ENCODE assay signal across 8 cellular contexts in the genomic region with DNA sequence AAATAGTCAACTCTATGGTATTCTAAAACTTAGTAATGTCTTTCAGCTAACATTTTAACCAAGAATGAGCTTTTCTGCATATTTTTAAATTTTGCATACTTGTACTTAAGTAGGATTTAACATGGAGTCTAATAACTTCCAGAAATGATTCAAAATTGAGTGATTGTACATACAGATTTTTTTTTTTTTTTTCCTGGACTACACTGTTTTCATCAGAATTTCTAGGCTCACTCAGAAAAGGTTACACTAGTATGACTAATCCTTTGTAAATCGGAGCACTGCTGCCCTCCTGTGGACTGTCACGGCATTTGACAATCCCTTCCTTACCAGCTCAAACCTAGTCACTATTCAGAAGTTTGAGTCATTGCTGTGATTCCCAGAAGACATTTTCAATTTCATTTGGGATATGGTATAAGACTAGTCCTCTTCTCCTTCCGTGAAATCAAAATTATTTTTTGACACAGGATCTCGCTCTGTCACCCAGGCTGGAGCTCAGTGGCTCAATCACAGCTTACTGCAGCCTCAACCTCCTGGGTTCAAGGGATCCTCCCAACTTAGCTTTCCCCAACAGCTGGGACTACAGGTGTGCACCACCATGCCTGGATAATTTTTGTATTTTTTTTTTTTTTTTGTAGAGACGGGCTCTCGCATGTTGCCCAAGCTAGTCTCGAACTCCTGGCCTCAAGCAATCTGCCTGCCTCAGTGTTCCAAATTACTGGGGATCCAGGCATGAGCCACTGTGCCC. TPM values are rescaled to one million over a fixed set of nuclear protein-coding genes. Genes with fewer than 3 reads are reported as not detected.
DNase-seq lines count a peak whose midpoint lies in the region; ATAC-seq and TF ChIP-seq lines count a peak whose summit lies in the region.

No MANE protein-coding gene starts in this region.

- peak; percentile 89 for TF ChIP-seq CTCF in chondrocyte (IDR thresholded peaks at IDR 0.05)

- no peak overlapping the region for H3K4me3 Mint-ChIP-seq in chondrocyte (ENCODE audit: unreplicated experiment)

- peaks cover 13% of the 10 kb centered on the region for H3K36me3 Mint-ChIP-seq in chondrocyte (ENCODE audit: low read depth)

- no peaks in the 10 kb centered on the region for H3K9me3 Mint-ChIP-seq in chondrocyte (ENCODE audit: low read depth)

- peak overlapping the region; percentile 65 for H3K27ac Mint-ChIP-seq in chondrocyte (ENCODE audit: unreplicated experiment)

- H3K27me3 Mint-ChIP-seq in chondrocyte (ENCODE audit: low read depth), result no peaks in the 10 kb centered on the region

- DNase-seq in NCI-H510A treated with DMSO at 0.1 percent for 48 hours (lab: John Stamatoyannopoulos, UW) (peak; percentile 46), NCI-H510A (lab: John Stamatoyannopoulos, UW) (no peak), NCI-H2227 (lab: John Stamatoyannopoulos, UW; ENCODE audit: unreplicated experiment) (peak; percentile 72), chondrocyte (ENCODE audit: low spot score) (no peak), left kidney (ENCODE audit: low read depth, low spot score) (peak; percentile 80)
- DNase-seq in activated CD4-positive, alpha-beta T cell treated with anti-CD3 and anti-CD28 coated beads for 1 hour, result peak; percentile 62
- peak; percentile 77 for DNase-seq in stimulated activated CD4-positive, alpha-beta T cell treated with anti-CD3 and anti-CD28 coated beads, Interleukin-4, amount 100 ng/mL, for 4 hours

- peaks cover 8% of the 10 kb centered on the region for H3K4me1 Mint-ChIP-seq in chondrocyte (ENCODE audit: low read depth)

- peak; percentile 66 for ATAC-seq in HG03097 (IDR thresholded peaks at IDR 0.05; ENCODE audit: low FRiP score, unreplicated experiment)

RNA-seq across cellular contexts. Expression of a gene that starts 45.5 kb away (rescaled TPM):
- 96.4 to 99.9 TPM (median 97.8 TPM) in 3 replicates for total RNA-seq in chondrocyte

Comparison
In these comparisons a context has a peak if more than half of its experiments do, and no peak if none do; other contexts are left out.
1. DNase-seq: peak in NCI-H510A treated with DMSO at 0.1 percent for 48 hours (single experiment), NCI-H2227 (single experiment), activated CD4-positive, alpha-beta T cell treated with anti-CD3 and anti-CD28 coated beads for 1 hour (single experiment), left kidney (single experiment) and stimulated activated CD4-positive, alpha-beta T cell treated with anti-CD3 and anti-CD28 coated beads, Interleukin-4, amount 100 ng/mL, for 4 hours (2 of 2); none in NCI-H510A (single experiment) and chondrocyte (single experiment).